Comparison of ENCODE assay signal across 14 cellular contexts in genomic region chr14:101897326-101897725, GRCh38.
DNase-seq lines count a peak whose midpoint lies in the region; ATAC-seq and TF ChIP-seq lines count a peak whose summit lies in the region.
"Had no signal": no experiment of that assay in that cellular context is flagged by ENCODE, and none has a peak within 500 bp of the region (broad histone marks: within the 10 kb centered on the region; RNA-seq: fewer than 3 reads in every experiment).

No MANE protein-coding gene starts in this region.

- H3K4me2 ChIP-seq in hepatocyte: no peak overlapping the region

- H3K36me3 Mint-ChIP-seq in activated naive CD4-positive, alpha-beta T cell treated with anti-CD3 and anti-CD28 coated beads, Interleukin-2, amount 50 U/mL, for 24 hours: peaks cover 15% of the 10 kb centered on the region
- H3K36me3 Mint-ChIP-seq in HFFc6 (ENCODE audit: low read depth): peaks cover 26% of the 10 kb centered on the region
- H3K36me3 Mint-ChIP-seq in chondrocyte (ENCODE audit: low read depth): peaks cover 46% of the 10 kb centered on the region
- H3K36me3 Mint-ChIP-seq in osteocyte (ENCODE audit: unreplicated experiment): peaks cover 53% of the 10 kb centered on the region

- H3K9me3 ChIP-seq in hepatocyte (ENCODE audit: low read depth): no peaks in the 10 kb centered on the region
- H3K9me3 ChIP-seq in right cardiac atrium (ENCODE audit: control insufficient read depth, low read length): no peaks in the 10 kb centered on the region

- H3K27ac ChIP-seq in hepatocyte (no peak overlapping the region), right cardiac atrium (ENCODE audit: low read length) (no peak overlapping the region)

- no peak overlapping the region for H3K4me3 ChIP-seq in hepatocyte
- no peak overlapping the region for H3K4me3 ChIP-seq in right cardiac atrium (ENCODE audit: low read length)
- H3K4me3 ChIP-seq: GM12878 had no signal

- peak overlapping the region; percentile 77 for H3K27ac Mint-ChIP-seq in activated naive CD4-positive, alpha-beta T cell treated with anti-CD3 and anti-CD28 coated beads, Interleukin-2, amount 50 U/mL, for 24 hours
- H3K27ac Mint-ChIP-seq in HFFc6 (peak overlapping the region; percentile 40; the same call in 1 of the 2 replicates), chondrocyte (ENCODE audit: unreplicated experiment) (no peak overlapping the region), osteocyte (ENCODE audit: unreplicated experiment) (no peak overlapping the region)
- H3K27ac Mint-ChIP-seq: B cell, H9 had no signal

- TF ChIP-seq CTCF in HFFc6 (IDR thresholded peaks at IDR 0.05) (no peak), chondrocyte (IDR thresholded peaks at IDR 0.05) (no peak), osteocyte (IDR thresholded peaks at IDR 0.05) (no peak), hepatocyte (IDR thresholded peaks at IDR 0.05; ENCODE audit: poor library complexity) (no peak)

- no peak for DNase-seq in activated naive CD4-positive, alpha-beta T cell (lab: John Stamatoyannopoulos, UW)
- DNase-seq in HFFc6: no peak
- peak; percentile 38 for DNase-seq in chondrocyte (ENCODE audit: low spot score)
- peak; percentile 64 for DNase-seq in osteocyte (ENCODE audit: extremely low spot score, unreplicated experiment)
- no peak for DNase-seq in hepatocyte (ENCODE audit: low spot score)
- DNase-seq in right cardiac atrium: no peak
- DNase-seq: C1 segment of cervical spinal cord; CD4-positive, alpha-beta memory T cell; DMS79; GOT3; H9 had no signal

- no peak for ATAC-seq in right cardiac atrium
- ATAC-seq: GM12878 had no signal

- H2AFZ ChIP-seq in hepatocyte: no peak overlapping the region

- no peaks in the 10 kb centered on the region for H3K79me2 ChIP-seq in hepatocyte

- H3K36me3 ChIP-seq in hepatocyte (replicated peaks; ENCODE audit: insufficient read depth, low read depth): no peaks in the 10 kb centered on the region

- H3K9me2 ChIP-seq in hepatocyte (replicated peaks; ENCODE audit: insufficient read depth): no peaks in the 10 kb centered on the region

- H4K20me1 ChIP-seq in hepatocyte (ENCODE audit: insufficient read depth, poor library complexity, severe bottlenecking): no peaks in the 10 kb centered on the region

- H3K4me1 Mint-ChIP-seq in activated naive CD4-positive, alpha-beta T cell treated with anti-CD3 and anti-CD28 coated beads, Interleukin-2, amount 50 U/mL, for 24 hours: no peaks in the 10 kb centered on the region
- H3K4me1 Mint-ChIP-seq in HFFc6 (ENCODE audit: low read depth): no peaks in the 10 kb centered on the region
- no peaks in the 10 kb centered on the region for H3K4me1 Mint-ChIP-seq in chondrocyte (ENCODE audit: low read depth)
- H3K4me1 Mint-ChIP-seq in osteocyte (ENCODE audit: unreplicated experiment): no peaks in the 10 kb centered on the region
- H3K4me1 Mint-ChIP-seq: B cell; CD4-positive, alpha-beta memory T cell; H9 had no signal

- no peak overlapping the region for H3K4me3 Mint-ChIP-seq in activated naive CD4-positive, alpha-beta T cell treated with anti-CD3 and anti-CD28 coated beads, Interleukin-2, amount 50 U/mL, for 24 hours
- H3K4me3 Mint-ChIP-seq in HFFc6: no peak overlapping the region
- H3K4me3 Mint-ChIP-seq in chondrocyte (ENCODE audit: unreplicated experiment): no peak overlapping the region
- H3K4me3 Mint-ChIP-seq in osteocyte (ENCODE audit: unreplicated experiment): no peak overlapping the region
- H3K4me3 Mint-ChIP-seq: B cell; CD4-positive, alpha-beta memory T cell; H9 had no signal

- H3K27me3 ChIP-seq in hepatocyte (no peaks in the 10 kb centered on the region), right cardiac atrium (ENCODE audit: control insufficient read depth, insufficient read depth) (no peaks in the 10 kb centered on the region)

- 92% methylated on average over 9 of the region's 9 CpGs for WGBS in hepatocyte (ENCODE audit: low lambda C conversion rate, missing lambda C conversion rate)
- 94% methylated on average over 9 of the region's 9 CpGs for WGBS in right cardiac atrium

- H3K9me3 Mint-ChIP-seq in activated naive CD4-positive, alpha-beta T cell treated with anti-CD3 and anti-CD28 coated beads, Interleukin-2, amount 50 U/mL, for 24 hours: no peaks in the 10 kb centered on the region
- no peaks in the 10 kb centered on the region for H3K9me3 Mint-ChIP-seq in HFFc6
- H3K9me3 Mint-ChIP-seq in chondrocyte (ENCODE audit: low read depth): no peaks in the 10 kb centered on the region
- no peaks in the 10 kb centered on the region for H3K9me3 Mint-ChIP-seq in osteocyte (ENCODE audit: unreplicated experiment)
- H3K9me3 Mint-ChIP-seq: CD4-positive, alpha-beta memory T cell; H9 had no signal

- intact Hi-C loops in right cardiac atrium (cut with DNase I): no loop called here

- H3K4me1 ChIP-seq in hepatocyte (ENCODE audit: insufficient read depth) (no peaks in the 10 kb centered on the region), right cardiac atrium (ENCODE audit: control insufficient read depth, insufficient read depth, low read length) (no peaks in the 10 kb centered on the region)

- no peaks in the 10 kb centered on the region for H3K27me3 Mint-ChIP-seq in activated naive CD4-positive, alpha-beta T cell treated with anti-CD3 and anti-CD28 coated beads, Interleukin-2, amount 50 U/mL, for 24 hours
- H3K27me3 Mint-ChIP-seq in HFFc6 (ENCODE audit: insufficient read depth) (no peaks in the 10 kb centered on the region), chondrocyte (ENCODE audit: low read depth) (no peaks in the 10 kb centered on the region), osteocyte (ENCODE audit: unreplicated experiment) (no peaks in the 10 kb centered on the region)
- H3K27me3 Mint-ChIP-seq: B cell; CD4-positive, alpha-beta memory T cell had no signal

Comparison
In these comparisons a context has a peak if more than half of its experiments do, and no peak if none do; other contexts are left out.
1. H3K27ac Mint-ChIP-seq: peak in activated naive CD4-positive, alpha-beta T cell treated with anti-CD3 and anti-CD28 coated beads, Interleukin-2, amount 50 U/mL, for 24 hours (single experiment) and HFFc6 (single experiment); none in chondrocyte (single experiment) and osteocyte (single experiment).
2. DNase-seq: peak in chondrocyte (single experiment) and osteocyte (single experiment); none in activated naive CD4-positive, alpha-beta T cell (0 of 4), HFFc6 (single experiment), hepatocyte (single experiment) and right cardiac atrium (0 of 3).